Comparison of ENCODE assay signal across 1 cellular context in the genomic region with DNA sequence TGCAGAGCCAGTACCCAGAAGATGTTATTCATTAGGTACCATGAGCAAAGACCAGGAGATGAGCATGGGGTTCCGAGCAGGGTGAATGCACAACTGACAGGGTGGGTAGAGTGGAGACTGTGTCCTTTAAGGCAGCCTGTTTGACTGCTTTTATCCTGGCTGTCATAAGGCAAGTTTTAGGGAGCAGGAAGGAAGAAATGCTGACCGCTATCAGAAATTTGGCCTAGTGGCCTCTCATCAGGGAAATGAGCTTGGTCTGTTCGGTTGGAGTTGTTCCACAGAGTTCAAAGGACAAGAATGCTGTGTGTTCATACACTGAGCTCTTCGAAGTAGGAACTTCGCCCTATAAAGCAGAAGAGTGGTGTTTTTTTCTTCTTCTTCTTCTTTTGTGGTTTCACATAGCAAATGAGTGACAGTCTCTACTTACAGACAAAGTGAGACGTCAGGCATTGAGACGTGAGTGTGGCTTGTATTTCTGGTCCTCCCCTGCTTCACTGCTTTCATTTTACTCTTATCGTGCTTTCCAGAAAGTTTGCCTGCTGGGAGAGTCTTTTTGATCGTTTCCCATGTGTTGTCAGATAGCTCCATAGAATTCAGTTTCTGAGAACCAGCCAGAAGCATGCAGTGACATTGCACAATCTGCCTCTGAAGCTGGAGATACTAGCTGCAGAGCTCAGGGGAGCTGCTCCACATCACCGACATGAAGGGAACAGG.
TF ChIP-seq lines count a peak whose summit lies in the region.

A gene with protein sequence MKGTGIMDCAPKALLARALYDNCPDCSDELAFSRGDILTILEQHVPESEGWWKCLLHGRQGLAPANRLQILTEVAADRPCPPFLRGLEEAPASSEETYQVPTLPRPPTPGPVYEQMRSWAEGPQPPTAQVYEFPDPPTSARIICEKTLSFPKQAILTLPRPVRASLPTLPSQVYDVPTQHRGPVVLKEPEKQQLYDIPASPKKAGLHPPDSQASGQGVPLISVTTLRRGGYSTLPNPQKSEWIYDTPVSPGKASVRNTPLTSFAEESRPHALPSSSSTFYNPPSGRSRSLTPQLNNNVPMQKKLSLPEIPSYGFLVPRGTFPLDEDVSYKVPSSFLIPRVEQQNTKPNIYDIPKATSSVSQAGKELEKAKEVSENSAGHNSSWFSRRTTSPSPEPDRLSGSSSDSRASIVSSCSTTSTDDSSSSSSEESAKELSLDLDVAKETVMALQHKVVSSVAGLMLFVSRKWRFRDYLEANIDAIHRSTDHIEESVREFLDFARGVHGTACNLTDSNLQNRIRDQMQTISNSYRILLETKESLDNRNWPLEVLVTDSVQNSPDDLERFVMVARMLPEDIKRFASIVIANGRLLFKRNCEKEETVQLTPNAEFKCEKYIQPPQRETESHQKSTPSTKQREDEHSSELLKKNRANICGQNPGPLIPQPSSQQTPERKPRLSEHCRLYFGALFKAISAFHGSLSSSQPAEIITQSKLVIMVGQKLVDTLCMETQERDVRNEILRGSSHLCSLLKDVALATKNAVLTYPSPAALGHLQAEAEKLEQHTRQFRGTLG (plus strand): TSS at position 502 of the 714 bp plus-strand sequence. CDS start 199 bp downstream, at position 701.

TF ChIP-seq in K562, 482 proteins besides CTCF, POLR2A, EP300 and RAD21 (continued from another document and continues in another):
- TF ChIP-seq MAFF (IDR thresholded peaks at IDR 0.05; ENCODE audit: low read length) (peak; percentile 89), KAT8 (IDR thresholded peaks at IDR 0.05; ENCODE audit: low read depth) (no peak), CBX3 (IDR thresholded peaks at IDR 0.05; ENCODE audit: borderline replicate concordance in 1 of 2, low read length in 2 of 2) (peak in 1 of 2 experiments; percentile 95; a peak in 2 of 3 replicates), SETDB1 (IDR thresholded peaks at IDR 0.05; ENCODE audit: low read length) (no peak), NR2F6 (CRISPR knock-in tag; IDR thresholded peaks at IDR 0.05) (no peak), SRSF3 (IDR thresholded peaks at IDR 0.05; ENCODE audit: insufficient read depth, low read length) (no peak), KLF16 (IDR thresholded peaks at IDR 0.05) (peak; percentile 98), MXI1 (IDR thresholded peaks at IDR 0.05; ENCODE audit: low read depth, low read length) (peak; percentile 88), RFX7 (CRISPR knock-in tag; IDR thresholded peaks at IDR 0.05) (no peak), ZFP36 (IDR thresholded peaks at IDR 0.05; ENCODE audit: low read depth, low read length, partially characterized antibody) (peak; percentile 43), KLF1 (tag; IDR thresholded peaks at IDR 0.05) (no peak), ZNF316 (IDR thresholded peaks at IDR 0.05) (peak; percentile 94), CC2D1A (IDR thresholded peaks at IDR 0.05) (peak; percentile 96), ZNF140 (CRISPR knock-in tag; IDR thresholded peaks at IDR 0.05) (no peak), CBFA2T2 (conservative IDR thresholded peaks at IDR 0.05) (peak; percentile 99), NCOA2 (IDR thresholded peaks at IDR 0.05; ENCODE audit: partially characterized antibody in 2 of 2) (peak; percentile 60 to 64), POLR2G (IDR thresholded peaks at IDR 0.05; ENCODE audit: low read depth, low read length) (peak; percentile 54; the same call in 1 of the 2 replicates), POLR2B (IDR thresholded peaks at IDR 0.05; ENCODE audit: low read depth, partially characterized antibody) (no peak), ARNT (IDR thresholded peaks at IDR 0.05) (peak; percentile 97 to 98), CREM (IDR thresholded peaks at IDR 0.05; ENCODE audit: low read depth) (peak; percentile 74; the same call in 1 of the 2 replicates), ZNF232 (CRISPR knock-in tag; IDR thresholded peaks at IDR 0.05) (no peak), CCNT2 (IDR thresholded peaks at IDR 0.05; ENCODE audit: borderline replicate concordance, extremely low read depth, insufficient read length, low read depth, low read length) (peak; percentile 85), RNF2 (IDR thresholded peaks at IDR 0.05) (peak; percentile 94), ZNF174 (CRISPR knock-in tag; IDR thresholded peaks at IDR 0.05) (no peak), NBN (IDR thresholded peaks at IDR 0.05; ENCODE audit: low read depth) (peak; percentile 99), CREBBP (IDR thresholded peaks at IDR 0.05; ENCODE audit: low read depth, low read length) (no peak), GABPB2 (CRISPR knock-in tag; conservative IDR thresholded peaks at IDR 0.05) (no peak), THRAP3 (IDR thresholded peaks at IDR 0.05; ENCODE audit: borderline replicate concordance) (no peak)
- TF ChIP-seq, protein P1, sequence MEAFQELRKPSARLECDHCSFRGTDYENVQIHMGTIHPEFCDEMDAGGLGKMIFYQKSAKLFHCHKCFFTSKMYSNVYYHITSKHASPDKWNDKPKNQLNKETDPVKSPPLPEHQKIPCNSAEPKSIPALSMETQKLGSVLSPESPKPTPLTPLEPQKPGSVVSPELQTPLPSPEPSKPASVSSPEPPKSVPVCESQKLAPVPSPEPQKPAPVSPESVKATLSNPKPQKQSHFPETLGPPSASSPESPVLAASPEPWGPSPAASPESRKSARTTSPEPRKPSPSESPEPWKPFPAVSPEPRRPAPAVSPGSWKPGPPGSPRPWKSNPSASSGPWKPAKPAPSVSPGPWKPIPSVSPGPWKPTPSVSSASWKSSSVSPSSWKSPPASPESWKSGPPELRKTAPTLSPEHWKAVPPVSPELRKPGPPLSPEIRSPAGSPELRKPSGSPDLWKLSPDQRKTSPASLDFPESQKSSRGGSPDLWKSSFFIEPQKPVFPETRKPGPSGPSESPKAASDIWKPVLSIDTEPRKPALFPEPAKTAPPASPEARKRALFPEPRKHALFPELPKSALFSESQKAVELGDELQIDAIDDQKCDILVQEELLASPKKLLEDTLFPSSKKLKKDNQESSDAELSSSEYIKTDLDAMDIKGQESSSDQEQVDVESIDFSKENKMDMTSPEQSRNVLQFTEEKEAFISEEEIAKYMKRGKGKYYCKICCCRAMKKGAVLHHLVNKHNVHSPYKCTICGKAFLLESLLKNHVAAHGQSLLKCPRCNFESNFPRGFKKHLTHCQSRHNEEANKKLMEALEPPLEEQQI (IDR thresholded peaks at IDR 0.05): peak; percentile 88
- TF ChIP-seq, protein P2, sequence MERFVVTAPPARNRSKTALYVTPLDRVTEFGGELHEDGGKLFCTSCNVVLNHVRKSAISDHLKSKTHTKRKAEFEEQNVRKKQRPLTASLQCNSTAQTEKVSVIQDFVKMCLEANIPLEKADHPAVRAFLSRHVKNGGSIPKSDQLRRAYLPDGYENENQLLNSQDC (CRISPR knock-in tag; IDR thresholded peaks at IDR 0.05): no peak
- TF ChIP-seq, protein P3, sequence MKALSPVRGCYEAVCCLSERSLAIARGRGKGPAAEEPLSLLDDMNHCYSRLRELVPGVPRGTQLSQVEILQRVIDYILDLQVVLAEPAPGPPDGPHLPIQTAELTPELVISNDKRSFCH (CRISPR knock-in tag; IDR thresholded peaks at IDR 0.05): no peak
- TF ChIP-seq, protein P3 (tag; IDR thresholded peaks at IDR 0.05): 0 out of 2 replicates have a peak, but pooled peaks have one; percentile 36
- TF ChIP-seq, protein P4, sequence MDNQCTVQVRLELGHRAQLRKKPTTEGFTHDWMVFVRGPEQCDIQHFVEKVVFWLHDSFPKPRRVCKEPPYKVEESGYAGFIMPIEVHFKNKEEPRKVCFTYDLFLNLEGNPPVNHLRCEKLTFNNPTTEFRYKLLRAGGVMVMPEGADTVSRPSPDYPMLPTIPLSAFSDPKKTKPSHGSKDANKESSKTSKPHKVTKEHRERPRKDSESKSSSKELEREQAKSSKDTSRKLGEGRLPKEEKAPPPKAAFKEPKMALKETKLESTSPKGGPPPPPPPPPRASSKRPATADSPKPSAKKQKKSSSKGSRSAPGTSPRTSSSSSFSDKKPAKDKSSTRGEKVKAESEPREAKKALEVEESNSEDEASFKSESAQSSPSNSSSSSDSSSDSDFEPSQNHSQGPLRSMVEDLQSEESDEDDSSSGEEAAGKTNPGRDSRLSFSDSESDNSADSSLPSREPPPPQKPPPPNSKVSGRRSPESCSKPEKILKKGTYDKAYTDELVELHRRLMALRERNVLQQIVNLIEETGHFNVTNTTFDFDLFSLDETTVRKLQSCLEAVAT (IDR thresholded peaks at IDR 0.05): peak in 1 of 2 experiments; percentile 80; a peak in 2 of 4 replicates
- TF ChIP-seq, protein P5, sequence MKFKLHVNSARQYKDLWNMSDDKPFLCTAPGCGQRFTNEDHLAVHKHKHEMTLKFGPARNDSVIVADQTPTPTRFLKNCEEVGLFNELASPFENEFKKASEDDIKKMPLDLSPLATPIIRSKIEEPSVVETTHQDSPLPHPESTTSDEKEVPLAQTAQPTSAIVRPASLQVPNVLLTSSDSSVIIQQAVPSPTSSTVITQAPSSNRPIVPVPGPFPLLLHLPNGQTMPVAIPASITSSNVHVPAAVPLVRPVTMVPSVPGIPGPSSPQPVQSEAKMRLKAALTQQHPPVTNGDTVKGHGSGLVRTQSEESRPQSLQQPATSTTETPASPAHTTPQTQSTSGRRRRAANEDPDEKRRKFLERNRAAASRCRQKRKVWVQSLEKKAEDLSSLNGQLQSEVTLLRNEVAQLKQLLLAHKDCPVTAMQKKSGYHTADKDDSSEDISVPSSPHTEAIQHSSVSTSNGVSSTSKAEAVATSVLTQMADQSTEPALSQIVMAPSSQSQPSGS (CRISPR knock-in tag; IDR thresholded peaks at IDR 0.05): no peak
- TF ChIP-seq, protein P6, sequence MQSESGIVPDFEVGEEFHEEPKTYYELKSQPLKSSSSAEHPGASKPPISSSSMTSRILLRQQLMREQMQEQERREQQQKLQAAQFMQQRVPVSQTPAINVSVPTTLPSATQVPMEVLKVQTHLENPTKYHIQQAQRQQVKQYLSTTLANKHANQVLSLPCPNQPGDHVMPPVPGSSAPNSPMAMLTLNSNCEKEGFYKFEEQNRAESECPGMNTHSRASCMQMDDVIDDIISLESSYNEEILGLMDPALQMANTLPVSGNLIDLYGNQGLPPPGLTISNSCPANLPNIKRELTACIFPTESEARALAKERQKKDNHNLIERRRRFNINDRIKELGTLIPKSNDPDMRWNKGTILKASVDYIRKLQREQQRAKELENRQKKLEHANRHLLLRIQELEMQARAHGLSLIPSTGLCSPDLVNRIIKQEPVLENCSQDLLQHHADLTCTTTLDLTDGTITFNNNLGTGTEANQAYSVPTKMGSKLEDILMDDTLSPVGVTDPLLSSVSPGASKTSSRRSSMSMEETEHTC (IDR thresholded peaks at IDR 0.05): peak; percentile 20; the same call in 1 of the 2 replicates
- TF ChIP-seq, protein P7, sequence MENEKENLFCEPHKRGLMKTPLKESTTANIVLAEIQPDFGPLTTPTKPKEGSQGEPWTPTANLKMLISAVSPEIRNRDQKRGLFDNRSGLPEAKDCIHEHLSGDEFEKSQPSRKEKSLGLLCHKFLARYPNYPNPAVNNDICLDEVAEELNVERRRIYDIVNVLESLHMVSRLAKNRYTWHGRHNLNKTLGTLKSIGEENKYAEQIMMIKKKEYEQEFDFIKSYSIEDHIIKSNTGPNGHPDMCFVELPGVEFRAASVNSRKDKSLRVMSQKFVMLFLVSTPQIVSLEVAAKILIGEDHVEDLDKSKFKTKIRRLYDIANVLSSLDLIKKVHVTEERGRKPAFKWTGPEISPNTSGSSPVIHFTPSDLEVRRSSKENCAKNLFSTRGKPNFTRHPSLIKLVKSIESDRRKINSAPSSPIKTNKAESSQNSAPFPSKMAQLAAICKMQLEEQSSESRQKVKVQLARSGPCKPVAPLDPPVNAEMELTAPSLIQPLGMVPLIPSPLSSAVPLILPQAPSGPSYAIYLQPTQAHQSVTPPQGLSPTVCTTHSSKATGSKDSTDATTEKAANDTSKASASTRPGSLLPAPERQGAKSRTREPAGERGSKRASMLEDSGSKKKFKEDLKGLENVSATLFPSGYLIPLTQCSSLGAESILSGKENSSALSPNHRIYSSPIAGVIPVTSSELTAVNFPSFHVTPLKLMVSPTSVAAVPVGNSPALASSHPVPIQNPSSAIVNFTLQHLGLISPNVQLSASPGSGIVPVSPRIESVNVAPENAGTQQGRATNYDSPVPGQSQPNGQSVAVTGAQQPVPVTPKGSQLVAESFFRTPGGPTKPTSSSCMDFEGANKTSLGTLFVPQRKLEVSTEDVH (IDR thresholded peaks at IDR 0.05; ENCODE audit: low read depth, partially characterized antibody): peak; percentile 67
- TF ChIP-seq, protein P8, sequence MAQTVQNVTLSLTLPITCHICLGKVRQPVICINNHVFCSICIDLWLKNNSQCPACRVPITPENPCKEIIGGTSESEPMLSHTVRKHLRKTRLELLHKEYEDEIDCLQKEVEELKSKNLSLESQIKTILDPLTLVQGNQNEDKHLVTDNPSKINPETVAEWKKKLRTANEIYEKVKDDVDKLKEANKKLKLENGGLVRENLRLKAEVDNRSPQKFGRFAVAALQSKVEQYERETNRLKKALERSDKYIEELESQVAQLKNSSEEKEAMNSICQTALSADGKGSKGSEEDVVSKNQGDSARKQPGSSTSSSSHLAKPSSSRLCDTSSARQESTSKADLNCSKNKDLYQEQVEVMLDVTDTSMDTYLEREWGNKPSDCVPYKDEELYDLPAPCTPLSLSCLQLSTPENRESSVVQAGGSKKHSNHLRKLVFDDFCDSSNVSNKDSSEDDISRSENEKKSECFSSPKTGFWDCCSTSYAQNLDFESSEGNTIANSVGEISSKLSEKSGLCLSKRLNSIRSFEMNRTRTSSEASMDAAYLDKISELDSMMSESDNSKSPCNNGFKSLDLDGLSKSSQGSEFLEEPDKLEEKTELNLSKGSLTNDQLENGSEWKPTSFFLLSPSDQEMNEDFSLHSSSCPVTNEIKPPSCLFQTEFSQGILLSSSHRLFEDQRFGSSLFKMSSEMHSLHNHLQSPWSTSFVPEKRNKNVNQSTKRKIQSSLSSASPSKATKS (CRISPR knock-in tag; IDR thresholded peaks at IDR 0.05): no peak
- TF ChIP-seq, protein P9, sequence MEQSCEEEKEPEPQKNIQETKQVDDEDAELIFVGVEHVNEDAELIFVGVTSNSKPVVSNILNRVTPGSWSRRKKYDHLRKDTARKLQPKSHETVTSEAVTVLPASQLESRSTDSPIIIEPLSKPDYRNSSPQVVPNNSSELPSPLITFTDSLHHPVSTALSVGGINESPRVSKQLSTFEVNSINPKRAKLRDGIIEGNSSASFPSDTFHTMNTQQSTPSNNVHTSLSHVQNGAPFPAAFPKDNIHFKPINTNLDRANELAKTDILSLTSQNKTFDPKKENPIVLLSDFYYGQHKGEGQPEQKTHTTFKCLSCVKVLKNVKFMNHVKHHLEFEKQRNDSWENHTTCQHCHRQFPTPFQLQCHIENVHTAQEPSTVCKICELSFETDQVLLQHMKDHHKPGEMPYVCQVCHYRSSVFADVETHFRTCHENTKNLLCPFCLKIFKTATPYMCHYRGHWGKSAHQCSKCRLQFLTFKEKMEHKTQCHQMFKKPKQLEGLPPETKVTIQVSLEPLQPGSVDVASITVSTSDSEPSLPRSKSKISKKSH (CRISPR knock-in tag; IDR thresholded peaks at IDR 0.05): no peak
- TF ChIP-seq, protein P10, sequence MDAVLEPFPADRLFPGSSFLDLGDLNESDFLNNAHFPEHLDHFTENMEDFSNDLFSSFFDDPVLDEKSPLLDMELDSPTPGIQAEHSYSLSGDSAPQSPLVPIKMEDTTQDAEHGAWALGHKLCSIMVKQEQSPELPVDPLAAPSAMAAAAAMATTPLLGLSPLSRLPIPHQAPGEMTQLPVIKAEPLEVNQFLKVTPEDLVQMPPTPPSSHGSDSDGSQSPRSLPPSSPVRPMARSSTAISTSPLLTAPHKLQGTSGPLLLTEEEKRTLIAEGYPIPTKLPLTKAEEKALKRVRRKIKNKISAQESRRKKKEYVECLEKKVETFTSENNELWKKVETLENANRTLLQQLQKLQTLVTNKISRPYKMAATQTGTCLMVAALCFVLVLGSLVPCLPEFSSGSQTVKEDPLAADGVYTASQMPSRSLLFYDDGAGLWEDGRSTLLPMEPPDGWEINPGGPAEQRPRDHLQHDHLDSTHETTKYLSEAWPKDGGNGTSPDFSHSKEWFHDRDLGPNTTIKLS (IDR thresholded peaks at IDR 0.05; ENCODE audit: borderline replicate concordance, low read depth): peak; percentile 66; the same call in 1 of the 2 replicates
- TF ChIP-seq, protein P11, sequence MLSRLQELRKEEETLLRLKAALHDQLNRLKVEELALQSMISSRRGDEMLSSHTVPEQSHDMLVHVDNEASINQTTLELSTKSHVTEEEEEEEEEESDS (CRISPR knock-in tag; IDR thresholded peaks at IDR 0.05): no peak
